Comparison of ENCODE assay signal across 8 cellular contexts in the genomic region with DNA sequence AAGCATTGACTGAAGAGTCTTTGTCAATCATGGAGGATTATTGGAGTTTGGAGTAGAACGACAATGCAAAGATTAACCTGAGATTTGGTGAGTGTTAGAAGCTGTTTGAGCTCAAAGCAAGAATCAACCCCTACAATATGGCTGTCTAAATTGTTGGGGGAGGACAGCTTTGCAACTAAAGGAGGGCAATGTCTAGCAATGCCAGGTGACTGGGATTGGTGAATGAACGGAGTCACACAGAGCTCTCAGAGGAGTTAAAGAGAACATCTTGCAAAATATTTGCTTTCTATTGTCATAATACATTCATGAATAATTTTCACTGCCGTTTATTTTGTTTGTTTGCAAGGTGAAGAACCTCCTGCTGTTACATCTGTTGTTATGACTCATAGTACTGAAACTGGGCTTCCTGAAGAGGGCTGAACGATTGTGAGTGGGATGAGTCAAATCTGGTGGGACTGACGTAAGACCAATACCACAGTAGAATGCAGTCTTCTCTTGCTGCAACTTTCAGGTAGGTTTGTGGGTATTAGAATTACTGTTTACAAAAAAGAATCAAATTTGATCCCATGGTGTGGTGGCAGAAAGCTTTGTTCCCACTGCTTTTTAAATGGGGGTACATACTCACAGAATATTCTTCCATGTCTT.
DNase-seq lines count a peak whose midpoint lies in the region; ATAC-seq and TF ChIP-seq lines count a peak whose summit lies in the region.

No MANE protein-coding gene starts in this region.

- H3K9me3 ChIP-seq in stomach (no peaks in the 10 kb centered on the region), uterus (no peaks in the 10 kb centered on the region)

- H3K27ac ChIP-seq in stomach (peak overlapping the region in 1 of 5 donors; percentile 38), uterus (no peak overlapping the region)

- 49 to 67% (median 64%) methylated on average over 5 of the region's 5 CpGs for WGBS in stomach, 5 donors

- peak; percentile 94 for ATAC-seq in GM21423 (IDR thresholded peaks at IDR 0.05; ENCODE audit: unreplicated experiment)
- peak; percentile 97 for ATAC-seq in HG03565 (IDR thresholded peaks at IDR 0.05; ENCODE audit: unreplicated experiment)

- TF ChIP-seq EP300 in stomach (IDR thresholded peaks at IDR 0.05): no peak

- no peaks in the 10 kb centered on the region for H3K36me3 ChIP-seq in stomach
- no peaks in the 10 kb centered on the region for H3K36me3 ChIP-seq in uterus

- TF ChIP-seq CTCF in stomach (IDR thresholded peaks at IDR 0.05) (no peak), uterus (IDR thresholded peaks at IDR 0.05) (no peak)

- TF ChIP-seq POLR2A in stomach (IDR thresholded peaks at IDR 0.05) (no peak), uterus (IDR thresholded peaks at IDR 0.05) (no peak)

- DNase-seq in NOMO-1 treated with DMSO at 0.1 percent for 48 hours (lab: John Stamatoyannopoulos, UW; ENCODE audit: unreplicated experiment): peak; percentile 29
- DNase-seq in NOMO-1 treated with dmso at 0.1 percent for 144 hours (lab: John Stamatoyannopoulos, UW; ENCODE audit: unreplicated experiment): no peak
- peak; percentile 75 to 85 for DNase-seq in SHP77 (lab: John Stamatoyannopoulos, UW)
- peak; percentile 20 for DNase-seq in iPS-NIHi7 (ENCODE audit: extremely low spot score)
- DNase-seq in stomach: no peak
- no peak for DNase-seq in uterus

- H3K4me1 ChIP-seq in stomach (no peaks in the 10 kb centered on the region), uterus (no peaks in the 10 kb centered on the region)

- intact Hi-C loops in stomach (cut with DNase I; ENCODE audit: low total_unique reads): no loop called here
- intact Hi-C loops in uterus (cut with DNase I; ENCODE audit: low total_unique reads): no loop called here

- no peaks in the 10 kb centered on the region for H3K27me3 ChIP-seq in stomach
- H3K27me3 ChIP-seq in uterus: no peaks in the 10 kb centered on the region

- H3K4me3 ChIP-seq in stomach: no peak overlapping the region
- no peak overlapping the region for H3K4me3 ChIP-seq in uterus

Comparison
In these comparisons a context has a peak if more than half of its experiments do, and no peak if none do; other contexts are left out.
1. DNase-seq: peak in NOMO-1 treated with DMSO at 0.1 percent for 48 hours (single experiment), SHP77 (2 of 2) and iPS-NIHi7 (single experiment); none in NOMO-1 treated with dmso at 0.1 percent for 144 hours (single experiment), stomach (single experiment) and uterus (0 of 2).